20 cellular contexts compared by ENCODE assay signal in the genomic region with DNA sequence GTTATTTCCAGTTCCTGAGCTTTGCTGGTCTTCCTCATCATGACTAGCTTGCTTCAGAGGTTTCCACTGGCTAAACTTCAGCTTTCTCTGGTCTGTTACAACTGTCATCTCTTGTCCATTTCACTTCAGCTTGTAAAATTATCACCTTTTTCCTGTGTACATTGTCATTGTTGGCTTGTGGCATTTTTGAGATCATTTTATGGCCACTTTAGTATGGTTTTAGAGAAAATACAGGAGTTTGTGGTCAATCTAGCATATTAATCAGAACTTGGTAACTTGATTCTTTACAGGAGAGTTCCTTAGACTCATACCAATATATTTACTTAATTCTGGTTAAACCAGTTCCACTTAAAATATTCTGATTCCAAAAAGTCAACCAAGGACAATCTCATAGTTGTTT.
DNase-seq lines count a peak whose midpoint lies in the region; ATAC-seq and TF ChIP-seq lines count a peak whose summit lies in the region.
"Had no signal": no experiment of that assay in that cellular context is flagged by ENCODE, and none has a peak within 500 bp of the region (broad histone marks: within the 10 kb centered on the region; RNA-seq: fewer than 3 reads in every experiment).

No MANE protein-coding gene starts in this region.

- no peaks in the 10 kb centered on the region for H3K79me2 ChIP-seq in parathyroid adenoma

- peak overlapping the region; percentile 32 for H3K4me3 ChIP-seq in LNCaP clone FGC (ENCODE audit: low read depth, low read length)
- no peak overlapping the region for H3K4me3 ChIP-seq in body of pancreas
- H3K4me3 ChIP-seq in parathyroid adenoma (ENCODE audit: low read depth, low read length) = no peak overlapping the region
- no peak overlapping the region for H3K4me3 ChIP-seq in gastrocnemius medialis
- H3K4me3 ChIP-seq: dorsolateral prefrontal cortex, spleen, upper lobe of left lung had no signal

- no peak overlapping the region for H3K9ac ChIP-seq in parathyroid adenoma

- intact Hi-C loops in body of pancreas (cut with DNase I) = no loop called here
- intact Hi-C loops in gastrocnemius medialis (cut with DNase I; ENCODE audit: low total_unique reads) = no loop called here

- H3K4me1 ChIP-seq in body of pancreas (peaks cover 32% of the 10 kb centered on the region), parathyroid adenoma (no peaks in the 10 kb centered on the region), gastrocnemius medialis (no peaks in the 10 kb centered on the region)
- H3K4me1 ChIP-seq: spleen had no signal

- ATAC-seq in body of pancreas = peak; percentile 86
- no peak for ATAC-seq in HG03039 (IDR thresholded peaks at IDR 0.05; ENCODE audit: unreplicated experiment)
- ATAC-seq in gastrocnemius medialis = no peak
- ATAC-seq: left colon; stimulated activated naive B cell treated with anti-CD40 and anti-IgM and Interleukin-4, amounts not matched to agents 10 μg/mL and 1 μg/mL and 100 μg/mL, for 72 hours; T-helper 17 cell had no signal

- H3K9me3 ChIP-seq in body of pancreas = no peaks in the 10 kb centered on the region
- H3K9me3 ChIP-seq in parathyroid adenoma (ENCODE audit: control insufficient read depth, low read length) = no peaks in the 10 kb centered on the region
- no peaks in the 10 kb centered on the region for H3K9me3 ChIP-seq in gastrocnemius medialis
- H3K9me3 ChIP-seq: esophagus squamous epithelium, upper lobe of left lung had no signal

- TF ChIP-seq POLR2A in body of pancreas (IDR thresholded peaks at IDR 0.05) (no peak), gastrocnemius medialis (IDR thresholded peaks at IDR 0.05) (no peak)

- TF ChIP-seq CTCF in LNCaP clone FGC (IDR thresholded peaks at IDR 0.05; ENCODE audit: control insufficient read depth, extremely low read depth, insufficient read depth) = no peak
- no peak for TF ChIP-seq CTCF in body of pancreas (IDR thresholded peaks at IDR 0.05)
- no peak for TF ChIP-seq CTCF in parathyroid adenoma (IDR thresholded peaks at IDR 0.05)
- no peak for TF ChIP-seq CTCF in gastrocnemius medialis (IDR thresholded peaks at IDR 0.05 in 4 of 5, conservative IDR thresholded peaks at IDR 0.05 in 1 of 5)

- in situ Hi-C loops in gastrocnemius medialis (cut with MboI; ENCODE audit: low sequenced_read_pairs in 4 of 4) = no loop called here

- DNase-seq in NCI-H526 (lab: John Stamatoyannopoulos, UW) = peak; percentile 7 to 8
- DNase-seq in NCI-H526 treated with DMSO at 0.1 percent for 48 hours (lab: John Stamatoyannopoulos, UW) = no peak
- DNase-seq in LNCaP clone FGC (ENCODE audit: low read depth) = peak; percentile 43
- no peak for DNase-seq in body of pancreas
- DNase-seq in activated naive CD4-positive, alpha-beta T cell treated with anti-CD3 and anti-CD28 coated beads, Interleukin-2, amount 50 U/mL, for 16 hours = no peak
- DNase-seq in gastrocnemius medialis = no peak
- DNase-seq: activated CD4-positive, alpha-beta T cell treated with anti-CD3 and anti-CD28 coated beads for 1 hour; activated naive CD4-positive, alpha-beta T cell; dorsolateral prefrontal cortex; esophagus squamous epithelium; GF-D8; left colon; NCI-H2081; spleen; stimulated activated naive B cell treated with anti-CD40 and anti-IgM and Interleukin-4, amounts not matched to agents 10 μg/mL and 1 μg/mL and 100 μg/mL, for 72 hours; T-helper 17 cell; upper lobe of left lung had no signal

- H2AFZ ChIP-seq in parathyroid adenoma = peak overlapping the region; percentile 6

- H3K27ac ChIP-seq in body of pancreas = peak overlapping the region in 1 of 4 donors; percentile 21
- H3K27ac ChIP-seq in parathyroid adenoma = no peak overlapping the region
- no peak overlapping the region for H3K27ac ChIP-seq in gastrocnemius medialis
- H3K27ac ChIP-seq: dorsolateral prefrontal cortex, esophagus squamous epithelium, HL-60, spleen had no signal

- no peak overlapping the region for H3K4me2 ChIP-seq in parathyroid adenoma (ENCODE audit: low read length)

- H3K36me3 ChIP-seq in body of pancreas (replicated peaks in 1 of 2; ENCODE audit: insufficient read depth in 1 of 2, low read depth in 2 of 2) = no peaks in the 10 kb centered on the region
- H3K36me3 ChIP-seq in parathyroid adenoma (ENCODE audit: control insufficient read depth, insufficient read depth, low read length) = no peaks in the 10 kb centered on the region
- no peaks in the 10 kb centered on the region for H3K36me3 ChIP-seq in gastrocnemius medialis
- H3K36me3 ChIP-seq: esophagus squamous epithelium, spleen, upper lobe of left lung had no signal

- H3K27me3 ChIP-seq in body of pancreas (no peaks in the 10 kb centered on the region), parathyroid adenoma (ENCODE audit: control insufficient read depth, insufficient read depth, low read length) (no peaks in the 10 kb centered on the region), gastrocnemius medialis (no peaks in the 10 kb centered on the region)
- H3K27me3 ChIP-seq: esophagus squamous epithelium, spleen, upper lobe of left lung had no signal

Comparison
In these comparisons a context has a peak if more than half of its experiments do, and no peak if none do; other contexts are left out.
1. DNase-seq: peak in NCI-H526 (2 of 2) and LNCaP clone FGC (single experiment); none in NCI-H526 treated with DMSO at 0.1 percent for 48 hours (single experiment), body of pancreas (0 of 4), activated naive CD4-positive, alpha-beta T cell treated with anti-CD3 and anti-CD28 coated beads, Interleukin-2, amount 50 U/mL, for 16 hours (single experiment) and gastrocnemius medialis (0 of 2).